ENCODE assay signal across 9 cellular contexts in the genomic region with DNA sequence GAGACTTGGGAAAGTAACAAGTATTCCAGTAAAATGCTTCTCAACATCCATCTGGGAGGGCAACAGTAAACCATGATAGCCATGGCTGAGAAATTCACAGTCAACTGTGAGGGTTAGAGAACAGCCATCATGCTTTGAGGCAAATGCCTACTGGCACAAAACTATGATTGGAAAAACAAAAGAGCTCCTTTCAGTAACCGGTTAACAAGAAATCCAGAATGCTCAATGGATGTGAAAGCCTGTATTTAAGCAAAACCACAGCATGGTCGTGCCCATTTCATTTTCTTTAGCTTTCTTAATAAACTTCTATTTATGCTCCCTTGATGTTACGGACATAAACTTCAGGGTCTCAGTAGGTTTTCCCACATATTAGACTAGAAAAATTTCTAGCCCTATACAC.
"Had no signal": no experiment of that assay in that cellular context is flagged by ENCODE, and none has a peak within 500 bp of the region (broad histone marks: within the 10 kb centered on the region; RNA-seq: fewer than 3 reads in every experiment).

No MANE protein-coding gene starts in this region.

- H3K9me3 Mint-ChIP-seq: HFFc6 had no signal

- H3K4me3 ChIP-seq: GM23248, HAP-1 had no signal

- H3K36me3 Mint-ChIP-seq: IgD-negative memory B cell had no signal

- H3K4me3 Mint-ChIP-seq: HFFc6, IgD-negative memory B cell had no signal

- ATAC-seq: HCT116 had no signal

- H3K27me3 Mint-ChIP-seq: IgD-negative memory B cell had no signal

- H3K27ac ChIP-seq: GM23248, KMS-11 had no signal

- H3K36me3 ChIP-seq: HAP-1 had no signal

- H3K9ac ChIP-seq: GM23248, KMS-11 had no signal

- H3K4me1 Mint-ChIP-seq: IgD-negative memory B cell had no signal

- H3K4me2 ChIP-seq: KMS-11 had no signal

- H2AFZ ChIP-seq: GM23248 had no signal

- H3K4me1 ChIP-seq: HAP-1 had no signal

- H3K27ac Mint-ChIP-seq: HFFc6, IgD-negative memory B cell had no signal

- DNase-seq: GM23248, GOT3, H7, HFFc6, KBM-7 had no signal

- H3K9me3 ChIP-seq: HAP-1 had no signal
